ENCODE assay signal across 20 cellular contexts in genomic region chr2:54372361-54372760, GRCh38.
"Had no signal": no experiment of that assay in that cellular context is flagged by ENCODE, and none has a peak within 500 bp of the region (broad histone marks: within the 10 kb centered on the region; RNA-seq: fewer than 3 reads in every experiment).

No MANE protein-coding gene starts in this region.

- H3K27ac ChIP-seq: prostate gland, VCaP had no signal

- H3K27ac Mint-ChIP-seq: activated CD4-positive, alpha-beta memory T cell treated with anti-CD3 and anti-CD28 coated beads for 36 hours; activated CD8-positive, alpha-beta memory T cell treated with anti-CD3 and anti-CD28 coated beads, Interleukin-2, amount 10 ng/mL, durations not matched to agents 7 days and 5 days; activated naive CD4-positive, alpha-beta T cell treated with anti-CD3 and anti-CD28 coated beads for 36 hours; activated naive CD8-positive, alpha-beta T cell treated with anti-CD3 and anti-CD28 coated beads, Interleukin-2, amount 50 U/mL, for 24 hours; activated T-helper 2 cell treated with anti-CD3 and anti-CD28 coated beads, Interferon-gamma antibody, Interleukin-2, Interleukin-4, amounts not matched to agents 10 μg/mL and 5 μg/mL and 100 μg/mL, durations not matched to agents 14 hours and 24 hours and 36 hours; nephron progenitor cell had no signal

- DNase-seq: activated CD4-positive, alpha-beta memory T cell treated with anti-CD3 and anti-CD28 coated beads for 36 hours; activated CD8-positive, alpha-beta memory T cell treated with anti-CD3 and anti-CD28 coated beads, Interleukin-2, amount 10 ng/mL, durations not matched to agents 7 days and 5 days; activated naive CD4-positive, alpha-beta T cell treated with anti-CD3 and anti-CD28 coated beads for 36 hours; activated naive CD8-positive, alpha-beta T cell treated with anti-CD3 and anti-CD28 coated beads, Interleukin-2, amount 50 U/mL, for 24 hours; activated T-cell treated with anti-CD3 and anti-CD28 coated beads, Interleukin-2, amount 50 U/mL, for 1 hour; dorsolateral prefrontal cortex; erythroblast; islet precursor cell; mesendoderm; nephron progenitor cell; occipital lobe; sigmoid colon; stimulated activated CD4-positive, alpha-beta T cell treated with anti-CD3 and anti-CD28 coated beads, Interleukin-1b, Interleukin-23, amount 100 ng/mL, for 48 hours; T-cell; T1000 had no signal

- H3K27me3 ChIP-seq: dorsolateral prefrontal cortex, gastroesophageal sphincter, sigmoid colon, tibial nerve had no signal

- H3K4me3 ChIP-seq: dorsolateral prefrontal cortex, gastroesophageal sphincter, prostate gland, sigmoid colon, tibial nerve had no signal

- H3K36me3 ChIP-seq: gastroesophageal sphincter, prostate gland, sigmoid colon, tibial nerve had no signal

- H3K36me3 Mint-ChIP-seq: activated CD4-positive, alpha-beta memory T cell treated with anti-CD3 and anti-CD28 coated beads for 36 hours; activated CD8-positive, alpha-beta memory T cell treated with anti-CD3 and anti-CD28 coated beads, Interleukin-2, amount 10 ng/mL, durations not matched to agents 7 days and 5 days had no signal

- H3K4me1 ChIP-seq: prostate gland had no signal

- H3K4me1 Mint-ChIP-seq: activated CD8-positive, alpha-beta memory T cell treated with anti-CD3 and anti-CD28 coated beads, Interleukin-2, amount 10 ng/mL, durations not matched to agents 7 days and 5 days; activated naive CD8-positive, alpha-beta T cell treated with anti-CD3 and anti-CD28 coated beads, Interleukin-2, amount 50 U/mL, for 24 hours; T-cell had no signal

- ATAC-seq: activated CD8-positive, alpha-beta memory T cell treated with anti-CD3 and anti-CD28 coated beads, Interleukin-2, amount 10 ng/mL, durations not matched to agents 7 days and 5 days; activated naive CD8-positive, alpha-beta T cell treated with anti-CD3 and anti-CD28 coated beads, Interleukin-2, amount 50 U/mL, for 24 hours; gastroesophageal sphincter; T-cell had no signal

- H3K9me3 ChIP-seq: prostate gland, sigmoid colon had no signal

- H3K4me3 Mint-ChIP-seq: activated CD4-positive, alpha-beta memory T cell treated with anti-CD3 and anti-CD28 coated beads for 36 hours; activated CD8-positive, alpha-beta memory T cell treated with anti-CD3 and anti-CD28 coated beads, Interleukin-2, amount 10 ng/mL, durations not matched to agents 7 days and 5 days; activated naive CD4-positive, alpha-beta T cell treated with anti-CD3 and anti-CD28 coated beads for 36 hours; activated naive CD8-positive, alpha-beta T cell treated with anti-CD3 and anti-CD28 coated beads, Interleukin-2, amount 50 U/mL, for 24 hours; nephron progenitor cell; T-cell had no signal
